In the genomic region with DNA sequence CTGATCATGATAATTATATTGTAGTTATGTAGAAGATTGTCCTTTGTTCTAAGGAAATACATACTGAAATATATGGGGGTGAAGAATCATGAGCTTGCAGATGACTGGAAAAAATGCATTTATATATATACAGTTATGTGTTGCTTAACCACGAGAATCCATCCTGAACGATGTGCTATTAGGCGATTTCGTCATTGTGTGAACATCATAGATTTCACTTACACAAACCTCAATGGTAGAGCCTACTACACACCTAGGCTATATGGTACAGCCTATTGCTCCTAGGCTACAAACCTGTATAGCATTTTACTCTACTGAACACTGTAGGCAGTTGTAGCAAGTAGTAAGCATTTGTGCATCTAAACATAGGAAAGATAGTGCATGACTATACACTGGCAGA, we compare ENCODE assay signal across 20 cellular contexts. TPM values are rescaled to one million over a fixed set of nuclear protein-coding genes. Genes with fewer than 3 reads are reported as not detected.
DNase-seq lines count a peak whose midpoint lies in the region; ATAC-seq, FAIRE-seq and TF ChIP-seq lines count a peak whose summit lies in the region.
"Had no signal": no experiment of that assay in that cellular context is flagged by ENCODE, and none has a peak within 500 bp of the region (broad histone marks: within the 10 kb centered on the region; RNA-seq: fewer than 3 reads in every experiment).

No MANE protein-coding gene starts in this region.

- H3K27me3 ChIP-seq in small intestine (ENCODE audit: control insufficient read depth in 2 of 2, insufficient read depth in 2 of 2, low read length in 2 of 2) = no peaks in the 10 kb centered on the region
- H3K27me3 ChIP-seq: BLaER1 had no signal

- FAIRE-seq in small intestine (lab: Jason Lieb, UNC) = peak; percentile 64
- FAIRE-seq: H54, HepG2 had no signal

- peaks cover 3 to 6% of the 10 kb centered on the region in 2 donors for H3K4me1 ChIP-seq in small intestine (ENCODE audit: control insufficient read depth in 2 of 2, insufficient read depth in 1 of 2, low read depth in 1 of 2, low read length in 1 of 2)

- H3K9me3 ChIP-seq in small intestine (ENCODE audit: control insufficient read depth, low read depth) = no peaks in the 10 kb centered on the region
- H3K9me3 ChIP-seq: BLaER1 had no signal

- CTCF ChIA-PET in activated CD8-positive, alpha-beta T cell treated with anti-CD3 and anti-CD28 coated beads, Interleukin-2, amount 10 ng/mL, durations not matched to agents 7 days and 5 days (lab: Charles Lee) = no interaction called here
- CTCF ChIA-PET in activated CD8-positive, alpha-beta T cell treated with anti-CD3 and anti-CD28 coated beads for 36 hours (lab: Charles Lee) = interaction anchor here (5.4 kb wide), 1 partner anchor 43 kb away, joined by 21 read pairs; no protein-coding TSS in a partner anchor
- CTCF ChIA-PET in T-cell (lab: Charles Lee) = no interaction called here
- CTCF ChIA-PET in Calu3 (lab: Charles Lee) = no interaction called here

- peaks cover 56% of the 10 kb centered on the region for H3K36me3 Mint-ChIP-seq in activated CD8-positive, alpha-beta T cell treated with anti-CD3 and anti-CD28 coated beads, Interleukin-2, amount 10 ng/mL, durations not matched to agents 7 days and 5 days (ENCODE audit: low read depth)
- peaks cover 29% of the 10 kb centered on the region for H3K36me3 Mint-ChIP-seq in activated CD8-positive, alpha-beta T cell treated with anti-CD3 and anti-CD28 coated beads for 36 hours (ENCODE audit: low read depth)
- no peaks in the 10 kb centered on the region for H3K36me3 Mint-ChIP-seq in T-cell
- peaks cover 13% of the 10 kb centered on the region for H3K36me3 Mint-ChIP-seq in effector memory CD8-positive, alpha-beta T cell (ENCODE audit: insufficient read depth)
- peaks cover 28% of the 10 kb centered on the region for H3K36me3 Mint-ChIP-seq in Calu3 (ENCODE audit: insufficient read depth, unreplicated experiment)

- peaks cover 71% of the 10 kb centered on the region for H3K4me1 Mint-ChIP-seq in activated CD8-positive, alpha-beta T cell treated with anti-CD3 and anti-CD28 coated beads, Interleukin-2, amount 10 ng/mL, durations not matched to agents 7 days and 5 days (ENCODE audit: low read depth)
- H3K4me1 Mint-ChIP-seq in activated CD8-positive, alpha-beta T cell treated with anti-CD3 and anti-CD28 coated beads for 36 hours (ENCODE audit: low read depth) = peaks cover 66% of the 10 kb centered on the region
- H3K4me1 Mint-ChIP-seq in T-cell (peaks cover 77 to 82% (median 78%) of the 10 kb centered on the region in 3 donors), Calu3 (ENCODE audit: low read depth, unreplicated experiment) (peaks cover 44% of the 10 kb centered on the region)
- peaks cover 65 to 86% of the 10 kb centered on the region in 2 donors for H3K4me1 Mint-ChIP-seq in effector memory CD8-positive, alpha-beta T cell (ENCODE audit: low read depth in 2 of 2)

- H3K27ac Mint-ChIP-seq in activated CD8-positive, alpha-beta T cell treated with anti-CD3 and anti-CD28 coated beads, Interleukin-2, amount 10 ng/mL, durations not matched to agents 7 days and 5 days = no peak overlapping the region
- no peak overlapping the region for H3K27ac Mint-ChIP-seq in activated CD8-positive, alpha-beta T cell treated with anti-CD3 and anti-CD28 coated beads for 36 hours
- peak overlapping the region in 1 of 2 donors; percentile 23 for H3K27ac Mint-ChIP-seq in T-cell
- no peak overlapping the region for H3K27ac Mint-ChIP-seq in effector memory CD8-positive, alpha-beta T cell
- no peak overlapping the region for H3K27ac Mint-ChIP-seq in Calu3 (ENCODE audit: unreplicated experiment)
- H3K27ac Mint-ChIP-seq: HFFc6 had no signal

- no peaks in the 10 kb centered on the region for H3K27me3 Mint-ChIP-seq in activated CD8-positive, alpha-beta T cell treated with anti-CD3 and anti-CD28 coated beads, Interleukin-2, amount 10 ng/mL, durations not matched to agents 7 days and 5 days (ENCODE audit: low read depth)
- no peaks in the 10 kb centered on the region for H3K27me3 Mint-ChIP-seq in activated CD8-positive, alpha-beta T cell treated with anti-CD3 and anti-CD28 coated beads for 36 hours
- H3K27me3 Mint-ChIP-seq in T-cell = no peaks in the 10 kb centered on the region
- H3K27me3 Mint-ChIP-seq in effector memory CD8-positive, alpha-beta T cell = no peaks in the 10 kb centered on the region
- no peaks in the 10 kb centered on the region for H3K27me3 Mint-ChIP-seq in Calu3 (ENCODE audit: unreplicated experiment)

- no peaks in the 10 kb centered on the region for H3K36me3 ChIP-seq in small intestine (ENCODE audit: control insufficient read depth in 2 of 2, insufficient read depth in 2 of 2, low read length in 2 of 2)
- H3K36me3 ChIP-seq: BLaER1 had no signal

- POLR2A ChIA-PET in activated CD8-positive, alpha-beta T cell treated with anti-CD3 and anti-CD28 coated beads, Interleukin-2, amount 10 ng/mL, durations not matched to agents 7 days and 5 days (lab: Charles Lee) = no interaction called here
- POLR2A ChIA-PET in activated CD8-positive, alpha-beta T cell treated with anti-CD3 and anti-CD28 coated beads for 36 hours (lab: Charles Lee) = no interaction called here
- POLR2A ChIA-PET in T-cell (lab: Charles Lee) = no interaction called here

- peak overlapping the region; percentile 98 for H3K4me3 Mint-ChIP-seq in activated CD8-positive, alpha-beta T cell treated with anti-CD3 and anti-CD28 coated beads, Interleukin-2, amount 10 ng/mL, durations not matched to agents 7 days and 5 days
- no peak overlapping the region for H3K4me3 Mint-ChIP-seq in activated CD8-positive, alpha-beta T cell treated with anti-CD3 and anti-CD28 coated beads for 36 hours
- H3K4me3 Mint-ChIP-seq in T-cell = peak overlapping the region in 2 of 3 donors; percentile 95 to 99
- H3K4me3 Mint-ChIP-seq in effector memory CD8-positive, alpha-beta T cell = peak overlapping the region; percentile 55 to 97
- H3K4me3 Mint-ChIP-seq in Calu3 (ENCODE audit: low read depth, unreplicated experiment) = no peak overlapping the region
- H3K4me3 Mint-ChIP-seq: HFFc6 had no signal

- intact Hi-C loops in activated CD8-positive, alpha-beta T cell treated with anti-CD3 and anti-CD28 coated beads for 36 hours (cut with micrococcal nuclease) = loop anchor here (5.0 kb wide), 1 partner anchor 324 kb away; a partner anchor contains a TSS
- intact Hi-C loops in Calu3 (cut with micrococcal nuclease; ENCODE audit: unreplicated experiment) = no loop called here

- WGBS in small intestine, 3 donors = 80 to 95% (median 91%) methylated on average over 4 of the region's 4 CpGs

- H3K4me3 ChIP-seq in small intestine (ENCODE audit: low read depth in 1 of 2, low read length in 2 of 2) = no peak overlapping the region
- H3K4me3 ChIP-seq: BLaER1, PC-9 had no signal

- no peak for TF ChIP-seq POLR2A in GM18505 (IDR thresholded peaks at IDR 0.05; ENCODE audit: borderline replicate concordance, extremely low read depth, insufficient read depth, insufficient read length)

- TF ChIP-seq CTCF in activated CD8-positive, alpha-beta T cell treated with anti-CD3 and anti-CD28 coated beads for 36 hours (IDR thresholded peaks at IDR 0.05) = no peak
- no peak for TF ChIP-seq CTCF in Calu3 (IDR thresholded peaks at IDR 0.05; ENCODE audit: unreplicated experiment)

- DNase-seq in activated CD8-positive, alpha-beta T cell treated with anti-CD3 and anti-CD28 coated beads, Interleukin-2, amount 10 ng/mL, durations not matched to agents 7 days and 5 days = no peak
- DNase-seq in activated CD8-positive, alpha-beta T cell treated with anti-CD3 and anti-CD28 coated beads for 36 hours = no peak
- DNase-seq in T-cell (no peak), small intestine (no peak), Calu3 (no peak)
- DNase-seq in effector memory CD8-positive, alpha-beta T cell = no peak
- DNase-seq in stimulated activated CD4-positive, alpha-beta T cell treated with anti-CD3 and anti-CD28 coated beads, Interleukin-2, amount 100 ng/mL, for 48 hours = no peak
- DNase-seq: DND-41, HFFc6, NCI-H1417 treated with DMSO at 0.1 percent for 48 hours, NCI-H1930, NCI-H526, PC-9, SIG-M5 had no signal

- H3K27ac ChIP-seq in small intestine (ENCODE audit: low read depth in 1 of 2, low read length in 1 of 2) = no peak overlapping the region
- H3K27ac ChIP-seq: BLaER1, KMS-11, PC-9, RWPE1 had no signal

- BruUV-seq in Calu3 (replicated peaks; lab: Mats Ljungman, UMichigan) = no TSS peak

- no peaks in the 10 kb centered on the region for H3K9me3 Mint-ChIP-seq in activated CD8-positive, alpha-beta T cell treated with anti-CD3 and anti-CD28 coated beads, Interleukin-2, amount 10 ng/mL, durations not matched to agents 7 days and 5 days (ENCODE audit: insufficient read depth)
- H3K9me3 Mint-ChIP-seq in activated CD8-positive, alpha-beta T cell treated with anti-CD3 and anti-CD28 coated beads for 36 hours = no peaks in the 10 kb centered on the region
- no peaks in the 10 kb centered on the region for H3K9me3 Mint-ChIP-seq in T-cell
- no peaks in the 10 kb centered on the region for H3K9me3 Mint-ChIP-seq in effector memory CD8-positive, alpha-beta T cell
- H3K9me3 Mint-ChIP-seq in Calu3 (ENCODE audit: low read depth, unreplicated experiment) = peaks cover 2% of the 10 kb centered on the region
- H3K9me3 Mint-ChIP-seq: HFFc6 had no signal

- no peak for ATAC-seq in activated CD8-positive, alpha-beta T cell treated with anti-CD3 and anti-CD28 coated beads, Interleukin-2, amount 10 ng/mL, durations not matched to agents 7 days and 5 days
- ATAC-seq in activated CD8-positive, alpha-beta T cell treated with anti-CD3 and anti-CD28 coated beads for 36 hours = no peak
- ATAC-seq in T-cell (replicated peaks in 1 of 4) (no peak), GM18505 (IDR thresholded peaks at IDR 0.05; ENCODE audit: unreplicated experiment) (no peak)
- ATAC-seq in effector memory CD8-positive, alpha-beta T cell (replicated peaks) = no peak
- ATAC-seq: HepG2 had no signal

RNA-seq across cellular contexts. Expression of a gene that starts 2.6 kb away (rescaled TPM):
- total RNA-seq in activated CD8-positive, alpha-beta T cell treated with anti-CD3 and anti-CD28 coated beads, Interleukin-2, amount 10 ng/mL, durations not matched to agents 7 days and 5 days = 100 to 1,000 TPM; 118 to 120 TPM
- total RNA-seq in activated CD8-positive, alpha-beta T cell treated with anti-CD3 and anti-CD28 coated beads for 36 hours = 10 to 100 TPM; 83.3 to 84.6 TPM
- total RNA-seq in T-cell (10 to 100 TPM; 20.1 to 34.1 (median 28.3) TPM), Calu3 (2022) (77.1 and 79.9 TPM in 2 replicates)
- polyA plus RNA-seq in small intestine = 100 to 1,000 TPM; 117 to 397 (median 298) TPM

Comparison
In these comparisons a context has a peak if more than half of its experiments do, and no peak if none do; other contexts are left out.
1. H3K4me3 Mint-ChIP-seq: peak in activated CD8-positive, alpha-beta T cell treated with anti-CD3 and anti-CD28 coated beads, Interleukin-2, amount 10 ng/mL, durations not matched to agents 7 days and 5 days (single experiment), T-cell (2 of 3) and effector memory CD8-positive, alpha-beta T cell (2 of 2); none in activated CD8-positive, alpha-beta T cell treated with anti-CD3 and anti-CD28 coated beads for 36 hours (single experiment) and Calu3 (single experiment).